8 cellular contexts compared by ENCODE assay signal in genomic region chr5:87412417-87413115, GRCh38. TPM values are rescaled to one million over a fixed set of nuclear protein-coding genes. Genes with fewer than 3 reads are reported as not detected.
DNase-seq lines count a peak whose midpoint lies in the region; ATAC-seq and TF ChIP-seq lines count a peak whose summit lies in the region.

Gene CCNH, minus strand, starts transcription at chr5:87412930. Its CDS starts 136 bp downstream, at chr5:87412794.

- H3K27ac Mint-ChIP-seq in activated T-cell treated with anti-CD3 and anti-CD28 coated beads, Interleukin-2, amount 50 U/mL, for 24 hours = peak within 1 kb of the TSS; percentile 96

- H3K36me3 Mint-ChIP-seq in activated T-cell treated with anti-CD3 and anti-CD28 coated beads, Interleukin-2, amount 50 U/mL, for 24 hours (ENCODE audit: low read depth) = peaks cover 48% of the 10 kb centered on the region

- DNase-seq in DMS153 treated with DMSO at 0.1 percent for 48 hours (lab: John Stamatoyannopoulos, UW; ENCODE audit: unreplicated experiment) (peak; percentile 57), KBM-7 (peak; percentile 95), epithelial cell of proximal tubule (ENCODE audit: low read depth) (peak; percentile 87), mucosa of gallbladder (ENCODE audit: low spot score) (peak; percentile 99)
- peak; percentile 93 for DNase-seq in activated T-cell treated with anti-CD3 and anti-CD28 coated beads, Interleukin-2, amount 50 U/mL, for 24 hours
- peak; percentile 89 to 93 for DNase-seq in stimulated activated CD8-positive, alpha-beta memory T cell treated with anti-CD3 and anti-CD28 coated beads, Interleukin-4, amount 100 ng/mL, for 4 hours (ENCODE audit: low read depth in 2 of 2, low spot score in 1 of 2)

- H3K4me1 Mint-ChIP-seq in activated T-cell treated with anti-CD3 and anti-CD28 coated beads, Interleukin-2, amount 50 U/mL, for 24 hours (ENCODE audit: low read depth) = peaks cover 43% of the 10 kb centered on the region

- no peak for TF ChIP-seq CTCF in epithelial cell of proximal tubule (conservative IDR thresholded peaks at IDR 0.05; ENCODE audit: low read depth, low read length)

- H3K4me3 Mint-ChIP-seq in activated T-cell treated with anti-CD3 and anti-CD28 coated beads, Interleukin-2, amount 50 U/mL, for 24 hours = peak within 1 kb of the TSS; percentile 94

- H3K27me3 Mint-ChIP-seq in activated T-cell treated with anti-CD3 and anti-CD28 coated beads, Interleukin-2, amount 50 U/mL, for 24 hours = no peaks in the 10 kb centered on the region

- H3K9me3 Mint-ChIP-seq in activated T-cell treated with anti-CD3 and anti-CD28 coated beads, Interleukin-2, amount 50 U/mL, for 24 hours = no peaks in the 10 kb centered on the region

- peak within 1 kb of the TSS; percentile 92 for H3K4me3 ChIP-seq in epithelial cell of proximal tubule (ENCODE audit: low read depth, low read length)

- ATAC-seq in GM21717 (IDR thresholded peaks at IDR 0.05; ENCODE audit: unreplicated experiment) = peak; percentile 100

- in situ Hi-C loops in KBM-7 (cut with MboI; ENCODE audit: low pct_unique_long_range_greater_than_20kb, low sequenced_read_pairs) = no loop called here

TF ChIP-seq in PFSK-1, 5 proteins besides CTCF, POLR2A, EP300 and RAD21:
- TF ChIP-seq REST (IDR thresholded peaks at IDR 0.05; ENCODE audit: insufficient read depth in 1 of 2, low read depth in 2 of 2, low read length in 2 of 2) (no peak), FOXP2 (optimal IDR thresholded peaks at IDR 0.05; ENCODE audit: borderline replicate concordance, extremely low read depth, extremely low read length, insufficient read depth) (peak; percentile 97), SIN3A (IDR thresholded peaks at IDR 0.05; ENCODE audit: borderline replicate concordance, insufficient read depth, low read length) (no peak), POLR2AphosphoS5 (IDR thresholded peaks at IDR 0.05; ENCODE audit: low read depth, low read length) (peak; percentile 67), TAF1 (IDR thresholded peaks at IDR 0.05; ENCODE audit: borderline replicate concordance, insufficient read depth, low read length) (peak; percentile 63; the same call in 1 of the 2 replicates)
TF ChIP-seq in PFSK-1: peak in this region for 3.

RNA-seq across cellular contexts. Expression of gene CCNH, which starts in this region (rescaled TPM):
- 57.3 TPM for polyA plus RNA-seq in PFSK-1 (2012; ENCODE audit: insufficient read length, low read depth)
- 61.7 and 62.0 TPM in 2 replicates for total RNA-seq in epithelial cell of proximal tubule
- total RNA-seq in mucosa of gallbladder = 35.8 TPM

Comparison
In these comparisons a context has a peak if more than half of its experiments do, and no peak if none do; other contexts are left out.
1. Peak in every context shown above with its lines: DNase-seq, ATAC-seq and H3K4me3 ChIP-seq.